ENCODE assay signal across 8 cellular contexts in the genomic region with DNA sequence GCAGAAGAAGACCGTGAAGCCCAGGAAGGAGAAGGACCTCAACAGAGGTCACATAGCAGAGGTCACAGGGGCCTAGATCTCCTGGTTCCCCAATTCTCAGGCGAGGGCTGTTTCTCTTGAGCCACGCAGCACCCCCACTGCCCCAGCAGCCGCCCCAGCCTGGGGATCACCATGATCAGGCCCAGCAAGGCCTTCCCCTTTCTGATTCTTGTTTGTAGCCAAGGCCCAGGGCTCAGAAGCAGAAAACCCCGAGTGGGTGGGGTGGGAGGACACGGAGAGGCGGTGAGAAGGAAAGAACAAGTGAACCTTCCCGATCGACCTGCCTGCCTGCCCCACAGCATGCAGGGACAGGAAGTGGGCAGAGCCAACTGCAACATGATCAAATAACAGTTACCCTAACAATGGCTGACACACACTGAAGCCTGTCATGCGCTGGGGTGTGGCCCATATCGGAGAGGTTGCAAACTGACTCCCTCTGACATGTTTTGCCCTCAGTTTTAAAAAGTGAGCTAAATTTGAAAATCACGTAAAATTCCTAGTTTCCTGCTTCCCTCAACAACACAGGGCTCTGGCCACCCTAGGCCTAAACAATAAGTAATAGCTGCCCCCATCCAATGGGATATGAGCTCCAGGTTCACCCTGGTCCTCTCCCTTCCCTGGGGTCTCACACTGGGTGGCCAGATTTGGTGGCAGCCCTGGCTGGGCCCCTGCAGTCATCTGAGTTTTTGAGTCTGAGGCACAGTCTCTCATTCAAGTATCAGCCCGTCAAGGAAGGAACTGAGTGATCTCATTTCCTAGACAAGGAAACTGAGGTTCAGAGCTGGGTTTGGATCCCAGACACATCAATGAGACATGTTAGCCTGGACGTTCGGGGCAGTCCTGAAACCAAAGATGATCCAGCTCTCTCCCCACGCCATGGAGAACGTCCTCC. TPM values are rescaled to one million over a fixed set of nuclear protein-coding genes. Genes with fewer than 3 reads are reported as not detected.
DNase-seq lines count a peak whose midpoint lies in the region; ATAC-seq and TF ChIP-seq lines count a peak whose summit lies in the region.

No MANE protein-coding gene starts in this region.

- H4K20me1 ChIP-seq in PC-9 (ENCODE audit: insufficient read depth) (no peaks in the 10 kb centered on the region; the same call in 1 of the 2 replicates), SK-N-SH (ENCODE audit: insufficient read depth) (no peaks in the 10 kb centered on the region)

- H3K9me3 ChIP-seq in HEK293 (ENCODE audit: control insufficient read depth, insufficient read depth, low read depth, low read length) (no peaks in the 10 kb centered on the region), PC-9 (ENCODE audit: insufficient read depth, low read depth) (no peaks in the 10 kb centered on the region), right cardiac atrium (ENCODE audit: control insufficient read depth, low read length) (no peaks in the 10 kb centered on the region), SK-N-SH (no peaks in the 10 kb centered on the region)

- 61% methylated on average over 17 of the region's 17 CpGs for WGBS in right cardiac atrium
- WGBS in SK-N-SH (ENCODE audit: low lambda C conversion rate): 92% methylated on average over 15 of the region's 17 CpGs

- peaks cover 57% of the 10 kb centered on the region for H3F3A ChIP-seq in PC-9 (ENCODE audit: insufficient read depth, low read depth)
- peaks cover 7% of the 10 kb centered on the region for H3F3A ChIP-seq in SK-N-SH (replicated peaks; ENCODE audit: insufficient read depth)

- no peaks in the 10 kb centered on the region for H3K9me2 ChIP-seq in PC-9 (ENCODE audit: insufficient read depth)
- no peaks in the 10 kb centered on the region for H3K9me2 ChIP-seq in SK-N-SH

- H3K79me2 ChIP-seq in PC-9 (ENCODE audit: low read depth) (peaks cover 82% of the 10 kb centered on the region), SK-N-SH (ENCODE audit: insufficient read depth) (peaks cover 82% of the 10 kb centered on the region)

- TF ChIP-seq EP300 in SK-N-SH (IDR thresholded peaks at IDR 0.05; ENCODE audit: borderline replicate concordance in 1 of 2, low read depth in 1 of 2, low read length in 1 of 2): no peak

- H3K27me3 ChIP-seq in PC-9 (ENCODE audit: insufficient read depth, low read depth) (no peaks in the 10 kb centered on the region), right cardiac atrium (ENCODE audit: control insufficient read depth, insufficient read depth) (no peaks in the 10 kb centered on the region), SK-N-SH (ENCODE audit: insufficient read depth) (no peaks in the 10 kb centered on the region)

- H2AFZ ChIP-seq in PC-9: peak overlapping the region; percentile 29; the same call in 1 of the 2 replicates
- no peak overlapping the region for H2AFZ ChIP-seq in SK-N-SH (ENCODE audit: low read depth)

- H3K4me3 ChIP-seq in HEK293 (ENCODE audit: low read depth, low read length): no peak overlapping the region
- H3K4me3 ChIP-seq in PC-9: peak overlapping the region; percentile 40; the same call in 1 of the 2 replicates
- H3K4me3 ChIP-seq in right cardiac atrium (ENCODE audit: low read length): no peak overlapping the region
- H3K4me3 ChIP-seq in SK-N-SH (ENCODE audit: low read depth in 2 of 2, low read length in 1 of 2): no peak overlapping the region

- DNase-seq in COLO829 (ENCODE audit: low spot score) (peak; percentile 68), PC-9 (peak; percentile 75 to 76), right cardiac atrium (peak; percentile 70 to 76 (median 70)), SK-N-SH (no peak)
- peak; percentile 68 for DNase-seq in activated T-helper 9 cell treated with anti-CD3 and anti-CD28 coated beads, Interleukin-2, amount 50 U/mL, for 16 hours (ENCODE audit: low read depth)
- DNase-seq in stimulated activated CD4-positive, alpha-beta T cell treated with anti-CD3 and anti-CD28 coated beads, Interleukin-1b, Interleukin-23, amount 100 ng/mL, for 1 hour (ENCODE audit: low read depth in 2 of 2): peak; percentile 50 to 51

- ATAC-seq in right cardiac atrium (peak; percentile 49 to 84), HG03442 (IDR thresholded peaks at IDR 0.05; ENCODE audit: unreplicated experiment) (no peak)

- peak overlapping the region; percentile 76 for H3K4me2 ChIP-seq in PC-9
- H3K4me2 ChIP-seq in SK-N-SH: no peak overlapping the region

- H3K9ac ChIP-seq in SK-N-SH: no peak overlapping the region

- CTCF ChIA-PET in HEK293 (lab: Yijun Ruan, JAX) (interaction anchor here (0.6 to 1.4 kb wide), 4 partner anchors 11 to 44 kb away, joined by 3 to 4 read pairs (median 3); a partner anchor contains a TSS), PC-9 (lab: Charles Lee) (interaction anchor here (1.5 kb wide), 1 partner anchor 26 kb away, joined by 4 read pairs; no protein-coding TSS in a partner anchor), SK-N-SH (lab: Yijun Ruan, JAX) (interaction anchor here (0.8 to 14.6 kb wide), 5 partner anchors 13 to 75 kb away, joined by 3 to 113 read pairs (median 5); no protein-coding TSS in a partner anchor)

- H3K36me3 ChIP-seq in HEK293 (ENCODE audit: control insufficient read depth in 2 of 2, insufficient read depth in 1 of 2, low read length in 2 of 2) (peaks cover 3 to 75% of the 10 kb centered on the region in 2 experiments; a peak in 2 of 3 replicates), PC-9 (ENCODE audit: low read depth) (0 out of 2 replicates have a peak, but pooled peaks cover 11% of the 10 kb centered on the region), SK-N-SH (replicated peaks in 1 of 2; ENCODE audit: control insufficient read depth in 1 of 2, insufficient read depth in 2 of 2, low read length in 1 of 2) (peaks cover 7 to 9% of the 10 kb centered on the region in 2 experiments)

- no peak for TF ChIP-seq RAD21 in SK-N-SH (IDR thresholded peaks at IDR 0.05; ENCODE audit: low read length)

- intact Hi-C loops in PC-9 (cut with micrococcal nuclease; ENCODE audit: unreplicated experiment): loop anchor here (1.0 kb wide), 1 partner anchor 19 kb away; no protein-coding TSS in a partner anchor
- intact Hi-C loops in right cardiac atrium (cut with DNase I): no loop called here

- BruUV-seq in PC-9 (replicated peaks; lab: Mats Ljungman, UMichigan): no TSS peak

- POLR2A ChIA-PET in HEK293 (lab: Yijun Ruan, JAX): interaction anchor here (1.0 to 1.4 kb wide), 2 partner anchors 30 to 163 kb away, joined by 3 read pairs; no protein-coding TSS in a partner anchor
- POLR2A ChIA-PET in PC-9 (lab: Charles Lee; ENCODE audit: unreplicated experiment): interaction anchor here (0.6 to 0.7 kb wide), 6 partner anchors 12 to 449 kb away, joined by 3 to 6 read pairs (median 3); no protein-coding TSS in a partner anchor
- POLR2A ChIA-PET in SK-N-SH (lab: Yijun Ruan, JAX): no interaction called here

- TF ChIP-seq CTCF in HEK293 (tag by site-specific recombination; IDR thresholded peaks at IDR 0.05) (no peak), PC-9 (conservative IDR thresholded peaks at IDR 0.05) (no peak), SK-N-SH (IDR thresholded peaks at IDR 0.05) (no peak)

- H3K27ac ChIP-seq in HEK293 (ENCODE audit: extremely low read depth, low read depth, low read length): no peak overlapping the region
- peak overlapping the region; percentile 89 for H3K27ac ChIP-seq in PC-9
- peak overlapping the region; percentile 73 for H3K27ac ChIP-seq in right cardiac atrium (ENCODE audit: low read length)
- H3K27ac ChIP-seq in SK-N-SH (ENCODE audit: low read depth in 2 of 2, low read length in 1 of 2): no peak overlapping the region

- no peaks in the 10 kb centered on the region; the same call in 1 of the 2 replicates for H3K4me1 ChIP-seq in HEK293 (ENCODE audit: control insufficient read depth, insufficient read depth, low read length)
- peaks cover 81% of the 10 kb centered on the region for H3K4me1 ChIP-seq in PC-9 (replicated peaks; ENCODE audit: insufficient read depth)
- peaks cover 12% of the 10 kb centered on the region for H3K4me1 ChIP-seq in right cardiac atrium (ENCODE audit: control insufficient read depth, insufficient read depth, low read length)
- H3K4me1 ChIP-seq in SK-N-SH (ENCODE audit: control insufficient read depth in 1 of 2, insufficient read depth in 2 of 2, low read depth in 1 of 2, low read length in 1 of 2): peaks cover 11 to 16% of the 10 kb centered on the region in 2 experiments; a peak in 2 of 4 replicates

TF ChIP-seq in HEK293, 187 proteins besides CTCF, POLR2A, EP300 and RAD21 (continues in another document):
- peak; percentile 40 for TF ChIP-seq ZIC2 (tag by site-specific recombination; IDR thresholded peaks at IDR 0.05)
- peak; percentile 82 for TF ChIP-seq EGR2 (tag by site-specific recombination; IDR thresholded peaks at IDR 0.05; ENCODE audit: low read depth)
- TF ChIP-seq ZFHX2 (tag by site-specific recombination; conservative IDR thresholded peaks at IDR 0.05): peak; percentile 82
- TF ChIP-seq ZNF114 (tag by site-specific recombination; IDR thresholded peaks at IDR 0.05): no peak

TF ChIP-seq in SK-N-SH, 30 proteins besides CTCF, POLR2A, EP300 and RAD21 (continues in another document):
- TF ChIP-seq NRF1 (IDR thresholded peaks at IDR 0.05; ENCODE audit: low read depth, low read length): no peak
- TF ChIP-seq NFIC (IDR thresholded peaks at IDR 0.05; ENCODE audit: borderline replicate concordance): no peak
- no peak for TF ChIP-seq MXI1 (IDR thresholded peaks at IDR 0.05; ENCODE audit: low read depth, low read length)
- no peak for TF ChIP-seq FOXJ3 (CRISPR knock-in tag; IDR thresholded peaks at IDR 0.05)
- no peak for TF ChIP-seq CHD2 (IDR thresholded peaks at IDR 0.05; ENCODE audit: low read length, partially characterized antibody)
- no peak for TF ChIP-seq MEF2A (IDR thresholded peaks at IDR 0.05; ENCODE audit: borderline replicate concordance, low read depth)
- no peak for TF ChIP-seq RFX5 (IDR thresholded peaks at IDR 0.05; ENCODE audit: low read length)

RNA-seq across cellular contexts. Expression of a gene that starts 6.5 kb away (rescaled TPM):
- 34.8 and 37.7 TPM in 2 replicates for total RNA-seq in PC-9 (2021)
- total RNA-seq in right cardiac atrium: 10 to 100 TPM; 19.3 to 25.2 (median 21.6) TPM
- 26.8 TPM for polyA plus RNA-seq in right cardiac atrium
- 18.3 and 18.4 TPM in 2 replicates for polyA plus RNA-seq in SK-N-SH (2012; rRNA removed)
- polyA plus RNA-seq in SK-N-SH (2012; cell fraction: cytosol; rRNA removed): 8.6 and 12.8 TPM in 2 replicates
- polyA plus RNA-seq in SK-N-SH (2012; cell fraction: nucleus; rRNA removed): 10.1 and 13.1 TPM in 2 replicates

RNA-seq across cellular contexts. Expression of a gene that starts 34.0 kb away (rescaled TPM):
- 137 and 174 TPM in 2 replicates for total RNA-seq in PC-9 (2021)
- total RNA-seq in right cardiac atrium: 100 to 1,000 TPM in 1 of 4 donors, 10 to 100 TPM in 3; 86.8 to 120 (median 91.9) TPM
- polyA plus RNA-seq in right cardiac atrium: 86.0 TPM
- polyA plus RNA-seq in SK-N-SH (2012; rRNA removed): 99.7 and 100 TPM in 2 replicates
- 108 and 138 TPM in 2 replicates for polyA plus RNA-seq in SK-N-SH (2012; cell fraction: cytosol; rRNA removed)
- polyA plus RNA-seq in SK-N-SH (2012; cell fraction: nucleus; rRNA removed): 79.8 and 106 TPM in 2 replicates

RNA-seq across cellular contexts. Expression of a gene that starts 43.6 kb away (rescaled TPM):
- total RNA-seq in PC-9 (2021) (112 and 117 TPM in 2 replicates), right cardiac atrium (10 to 100 TPM; 46.2 to 92.4 (median 64.3) TPM)
- polyA plus RNA-seq in right cardiac atrium (16.4 TPM), SK-N-SH (2012; rRNA removed) (13.2 and 14.7 TPM in 2 replicates)
- 9.5 and 11.1 TPM in 2 replicates for polyA plus RNA-seq in SK-N-SH (2012; cell fraction: cytosol; rRNA removed)
- 28.3 and 31.7 TPM in 2 replicates for polyA plus RNA-seq in SK-N-SH (2012; cell fraction: nucleus; rRNA removed)

Comparison
In these comparisons a context has a peak if more than half of its experiments do, and no peak if none do; other contexts are left out.
1. H3K27ac ChIP-seq: peak in PC-9 (single experiment) and right cardiac atrium (single experiment); none in HEK293 (single experiment) and SK-N-SH (0 of 2).